Comparison of ENCODE assay signal across 8 cellular contexts in genomic region chr2:113136828-113137775, GRCh38. TPM values are rescaled to one million over a fixed set of nuclear protein-coding genes. Genes with fewer than 3 reads are reported as not detected.
DNase-seq lines count a peak whose midpoint lies in the region; ATAC-seq and TF ChIP-seq lines count a peak whose summit lies in the region.

No MANE protein-coding gene starts in this region.

- no peak overlapping the region for H2AFZ ChIP-seq in H9 (ENCODE audit: low read length)
- H2AFZ ChIP-seq in mammary epithelial cell (ENCODE audit: low read depth, low read length) = no peak overlapping the region

- dilution Hi-C loops in mammary epithelial cell (cut with HindIII; ENCODE audit: low sequenced_read_pairs) = loop anchor here (5.0 to 25.0 kb wide), 2 partner anchors 65 to 250 kb away; no protein-coding TSS in a partner anchor

- H3K4me3 ChIP-seq in mammary epithelial cell (replicated peaks in 1 of 3; ENCODE audit: insufficient read depth in 1 of 3, low read depth in 2 of 3, low read length in 3 of 3) = no peak overlapping the region
- no peak overlapping the region for H3K4me3 ChIP-seq in left lung
- H3K4me3 ChIP-seq in transverse colon = no peak overlapping the region

- intact Hi-C loops in mammary epithelial cell (cut with micrococcal nuclease) (loop anchor here (1.0 to 2.0 kb wide), 3 partner anchors 52 to 252 kb away; no protein-coding TSS in a partner anchor), left lung (cut with DNase I) (loop anchor here in 1 of 2 donors (5.0 to 10.0 kb wide), 2 partner anchors 60 to 238 kb away; no protein-coding TSS in a partner anchor), transverse colon (cut with DNase I; ENCODE audit: low total_unique reads) (no loop called here)

- no peak overlapping the region for H2BK5ac ChIP-seq in H9 (ENCODE audit: insufficient read length, low read length)

- H4K20me1 ChIP-seq in H9 (ENCODE audit: control insufficient read depth, insufficient read depth, insufficient read length) = no peaks in the 10 kb centered on the region
- no peaks in the 10 kb centered on the region for H4K20me1 ChIP-seq in mammary epithelial cell (ENCODE audit: insufficient read depth, low read length)

- in situ Hi-C loops in mammary epithelial cell (cut with MboI; ENCODE audit: low sequenced_read_pairs in 2 of 2) (loop anchor here (5.0 to 10.0 kb wide), 3 partner anchors 52 to 60 kb away; no protein-coding TSS in a partner anchor), transverse colon (cut with MboI; ENCODE audit: low pct_ligation_motif_present in 1 of 4, low pct_unique_long_range_greater_than_20kb in 1 of 4, low sequenced_read_pairs in 3 of 4) (loop anchor here in 3 of 4 donors (10.0 to 25.0 kb wide), 2 partner anchors 58 to 225 kb away; no protein-coding TSS in a partner anchor)

- H3K23ac ChIP-seq in H9 (ENCODE audit: insufficient read length, low read depth, low read length) = no peak overlapping the region

- no peak overlapping the region for H2BK20ac ChIP-seq in H9 (ENCODE audit: low read depth, low read length, poor library complexity, severe bottlenecking)

- ATAC-seq in left lung (peak; percentile 71), GM21737 (IDR thresholded peaks at IDR 0.05; ENCODE audit: unreplicated experiment) (no peak), GM21526 (IDR thresholded peaks at IDR 0.05; ENCODE audit: low FRiP score, unreplicated experiment) (no peak)

- H2BK120ac ChIP-seq in H9 (ENCODE audit: low read depth, low read length, poor library complexity, severe bottlenecking) = no peak overlapping the region

- TF ChIP-seq CTCF in H9 (conservative IDR thresholded peaks at IDR 0.05) (peak; percentile 78), mammary epithelial cell (conservative IDR thresholded peaks at IDR 0.05 in 1 of 2, IDR thresholded peaks at IDR 0.05 in 1 of 2; ENCODE audit: extremely low read depth in 1 of 2, insufficient read depth in 1 of 2, low read depth in 1 of 2, low read length in 2 of 2) (peak; percentile 60 to 64), left lung (IDR thresholded peaks at IDR 0.05) (peak; percentile 54 to 55), transverse colon (IDR thresholded peaks at IDR 0.05) (peak; percentile 54 to 67 (median 58))

- H3K79me1 ChIP-seq in H9 (ENCODE audit: insufficient read depth, low read depth, low read length, poor library complexity, severe bottlenecking) = no peaks in the 10 kb centered on the region

- H3K27me3 ChIP-seq in H9 (ENCODE audit: insufficient read depth, low read length) = no peaks in the 10 kb centered on the region
- H3K27me3 ChIP-seq in mammary epithelial cell (ENCODE audit: insufficient read depth, low read length) = no peaks in the 10 kb centered on the region
- H3K27me3 ChIP-seq in left lung = no peaks in the 10 kb centered on the region
- H3K27me3 ChIP-seq in transverse colon = no peaks in the 10 kb centered on the region

- no peak overlapping the region for H2BK15ac ChIP-seq in H9 (ENCODE audit: low read depth, low read length)

- H3K23me2 ChIP-seq in H9 (ENCODE audit: insufficient read length, low read depth, low read length, poor library complexity, severe bottlenecking) = no peaks in the 10 kb centered on the region

- CTCF ChIA-PET in mammary epithelial cell (lab: Charles Lee; ENCODE audit: low non-redundant PET) = interaction anchor here (0.5 to 0.9 kb wide), 4 partner anchors 47 to 270 kb away, joined by 4 to 9 read pairs (median 5); no protein-coding TSS in a partner anchor

- no peak overlapping the region for H3K27ac Mint-ChIP-seq in H9

- no peak overlapping the region for H3K56ac ChIP-seq in H9 (ENCODE audit: insufficient read length, low read depth, low read length)

- no peaks in the 10 kb centered on the region; the same call in 1 of the 2 replicates for H3K27me3 Mint-ChIP-seq in H9 (ENCODE audit: low read depth)

- H4K8ac ChIP-seq in H9 (replicated peaks; ENCODE audit: insufficient read length, low read depth, low read length) = no peak overlapping the region

- no peak overlapping the region for H2BK12ac ChIP-seq in H9 (ENCODE audit: insufficient read length, low read depth, low read length)

- no peak for TF ChIP-seq EP300 in transverse colon (IDR thresholded peaks at IDR 0.05; ENCODE audit: low read depth)

- no peaks in the 10 kb centered on the region for H3K36me3 Mint-ChIP-seq in H9 (ENCODE audit: insufficient read depth in 1 of 3, low read depth in 3 of 3)

- no peak overlapping the region for H3K14ac ChIP-seq in H9 (ENCODE audit: insufficient read depth, low read length)

- H3K4me3 Mint-ChIP-seq in H9 = no peak overlapping the region

- H3K4me1 Mint-ChIP-seq in H9 = peaks cover 0 to 5% of the 10 kb centered on the region in 2 experiments; a peak in 2 of 4 replicates

- H4K5ac ChIP-seq in H9 (ENCODE audit: insufficient read length, low read depth, low read length) = no peak overlapping the region

- H3K4me1 ChIP-seq in H9 (ENCODE audit: insufficient read depth, low read length) (no peaks in the 10 kb centered on the region), mammary epithelial cell (ENCODE audit: insufficient read depth, low read length) (peaks cover 17% of the 10 kb centered on the region), left lung (peaks cover 0 to 6% of the 10 kb centered on the region in 2 donors), transverse colon (peaks cover 0 to 10% (median 3%) of the 10 kb centered on the region in 4 donors)

- BruUV-seq in mammary epithelial cell (replicated peaks; lab: Mats Ljungman, UMichigan) = no TSS peak

- no peaks in the 10 kb centered on the region for H3K9me3 ChIP-seq in H9 (ENCODE audit: control insufficient read depth, low read depth, low read length)
- H3K9me3 ChIP-seq in mammary epithelial cell (replicated peaks; ENCODE audit: insufficient read depth, low read length) = no peaks in the 10 kb centered on the region
- H3K9me3 ChIP-seq in left lung = no peaks in the 10 kb centered on the region
- H3K9me3 ChIP-seq in transverse colon = no peaks in the 10 kb centered on the region

- H3K4ac ChIP-seq in H9 (ENCODE audit: low read depth, low read length) = no peak overlapping the region

- no peak overlapping the region for H4K91ac ChIP-seq in H9 (ENCODE audit: insufficient read length, low read depth, low read length)

- no peaks in the 10 kb centered on the region for H3K9me3 Mint-ChIP-seq in H9

- H3K27ac ChIP-seq in H9 (ENCODE audit: insufficient read length, low read depth, low read length) (no peak overlapping the region), mammary epithelial cell (ENCODE audit: insufficient read depth, low read depth, low read length) (no peak overlapping the region), left lung (no peak overlapping the region), transverse colon (no peak overlapping the region)

- no peak overlapping the region for H3T11ph ChIP-seq in H9 (ENCODE audit: low read length)

- TF ChIP-seq POLR2A in transverse colon (IDR thresholded peaks at IDR 0.05) = no peak

- DNase-seq in COR-L47 (lab: John Stamatoyannopoulos, UW) (peak; percentile 32), H9 (no peak), RPMI8226 (peak; percentile 51), mammary epithelial cell (no peak), left lung (no peak), transverse colon (no peak)

- H3K36me3 ChIP-seq in mammary epithelial cell (ENCODE audit: insufficient read depth, low read length) = no peaks in the 10 kb centered on the region
- peaks cover 0 to 25% of the 10 kb centered on the region in 2 donors for H3K36me3 ChIP-seq in left lung
- H3K36me3 ChIP-seq in transverse colon = no peaks in the 10 kb centered on the region

- no CpG with 5 or more reads among the region's 8 CpGs for WGBS in H9 (ENCODE audit: extremely low coverage, insufficient read length, low lambda C conversion rate)
- WGBS in mammary epithelial cell (ENCODE audit: low coverage, missing lambda C conversion rate) = 49% methylated on average over 8 of the region's 8 CpGs
- WGBS in transverse colon (ENCODE audit: low coverage in 1 of 2), 2 donors = 50 to 75% methylated on average over 5 to 8 of the region's 8 CpGs

- H3K18ac ChIP-seq in H9 (ENCODE audit: insufficient read length, low read depth, low read length) = no peak overlapping the region

- H3K9ac ChIP-seq in H9 (ENCODE audit: extremely low read depth, insufficient read length, low read length) = no peak overlapping the region
- H3K9ac ChIP-seq in mammary epithelial cell (ENCODE audit: insufficient read depth, low read length) = no peak overlapping the region

- H3K79me2 ChIP-seq in H9 (ENCODE audit: insufficient read depth, low read length) (no peaks in the 10 kb centered on the region), mammary epithelial cell (ENCODE audit: insufficient read depth, low read length) (no peaks in the 10 kb centered on the region)

- no peak overlapping the region for H2AK5ac ChIP-seq in H9 (ENCODE audit: insufficient read length, low read length)

- no peak overlapping the region for H3K4me2 ChIP-seq in H9 (ENCODE audit: insufficient read depth, insufficient read length, low read length)
- no peak overlapping the region for H3K4me2 ChIP-seq in mammary epithelial cell (ENCODE audit: insufficient read depth, low read depth, low read length)

RNA-seq across cellular contexts. Expression of gene IL1RN, which starts 9.7 kb away (rescaled TPM):
- not detected in 2 replicates for total RNA-seq in H9 (2021)
- 10 to 100 TPM in 1 of 2 donors, 1 to 10 TPM in 1; 1.0 to 18.0 TPM for total RNA-seq in mammary epithelial cell
- 38.0 TPM for polyA plus RNA-seq in mammary epithelial cell
- polyA minus RNA-seq in mammary epithelial cell = 21.7 TPM
- 10 to 100 TPM; 28.6 to 67.1 TPM for total RNA-seq in left lung
- 10 to 100 TPM in 1 of 4 donors, 1 to 10 TPM in 1, under 1 TPM in 2; 0.40 to 31.8 (median 5.5) TPM for total RNA-seq in transverse colon

RNA-seq across cellular contexts. Expression of gene PSD4, which starts 36.7 kb away (rescaled TPM):
- total RNA-seq in H9 (2021) = 1.0 and 1.5 TPM in 2 replicates
- total RNA-seq in mammary epithelial cell = 10 to 100 TPM; 23.8 to 28.6 TPM
- polyA plus RNA-seq in mammary epithelial cell = 12.8 TPM
- polyA minus RNA-seq in mammary epithelial cell = 33.5 TPM
- 10 to 100 TPM; 29.8 to 50.2 TPM for total RNA-seq in left lung
- 100 to 1,000 TPM in 1 of 4 donors, 10 to 100 TPM in 3; 48.2 to 193 (median 87.4) TPM for total RNA-seq in transverse colon

Comparison
In these comparisons a context has a peak if more than half of its experiments do, and no peak if none do; other contexts are left out.
1. DNase-seq: peak in COR-L47 (single experiment) and RPMI8226 (single experiment); none in H9 (single experiment), mammary epithelial cell (single experiment), left lung (0 of 2) and transverse colon (single experiment).
2. RNA of gene PSD4, which starts 36.7 kb away (total RNA-seq): 48.2 to 193 TPM in transverse colon, 29.8 to 50.2 TPM in left lung and 23.8 to 28.6 TPM in mammary epithelial cell; 1.0 to 1.5 TPM in H9; every median in the first group is over 10 times any median in the second.
3. Peak in every context shown above with its lines, with median percentiles within 50 percentile points of each other: CTCF ChIP-seq.